ENCODE assay signal across 20 cellular contexts in genomic region chr2:158729873-158730620, GRCh38.
DNase-seq lines count a peak whose midpoint lies in the region; ATAC-seq and TF ChIP-seq lines count a peak whose summit lies in the region.
"Had no signal": no experiment of that assay in that cellular context is flagged by ENCODE, and none has a peak within 500 bp of the region (broad histone marks: within the 10 kb centered on the region; RNA-seq: fewer than 3 reads in every experiment).

No MANE protein-coding gene starts in this region.

- H3K9me3 ChIP-seq in mammary epithelial cell (replicated peaks; ENCODE audit: insufficient read depth, low read length) (no peaks in the 10 kb centered on the region), Peyer's patch (no peaks in the 10 kb centered on the region)
- H3K9me3 ChIP-seq: lower lobe of right lung, right atrium auricular region had no signal

- H3K9ac ChIP-seq in mammary epithelial cell (ENCODE audit: insufficient read depth, low read length), result no peak overlapping the region

- H3K4me1 Mint-ChIP-seq in MCF 10A (ENCODE audit: insufficient read depth, unreplicated experiment), result peaks cover under 1% of the 10 kb centered on the region
- no peaks in the 10 kb centered on the region for H3K4me1 Mint-ChIP-seq in stimulated activated effector memory CD8-positive, alpha-beta T cell treated with anti-CD3 and anti-CD28 coated beads, Interleukin-12 subunit alpha, Interleukin-12 subunit beta, amount 100 ng/mL, for 72 hours
- H3K4me1 Mint-ChIP-seq: activated CD4-positive, alpha-beta memory T cell treated with anti-CD3 and anti-CD28 coated beads, Interleukin-2, amount 10 ng/mL, durations not matched to agents 7 days and 5 days; activated naive CD8-positive, alpha-beta T cell treated with anti-CD3 and anti-CD28 coated beads, Interleukin-2, amount 50 U/mL, for 24 hours; central memory CD8-positive, alpha-beta T cell; natural killer cell; T-cell had no signal

- no peak overlapping the region for H3K27ac Mint-ChIP-seq in MCF 10A (ENCODE audit: low read depth, unreplicated experiment)
- H3K27ac Mint-ChIP-seq in stimulated activated effector memory CD8-positive, alpha-beta T cell treated with anti-CD3 and anti-CD28 coated beads, Interleukin-12 subunit alpha, Interleukin-12 subunit beta, amount 100 ng/mL, for 72 hours, result no peak overlapping the region
- H3K27ac Mint-ChIP-seq: activated CD4-positive, alpha-beta memory T cell treated with anti-CD3 and anti-CD28 coated beads, Interleukin-2, amount 10 ng/mL, durations not matched to agents 7 days and 5 days; activated naive CD8-positive, alpha-beta T cell treated with anti-CD3 and anti-CD28 coated beads, Interleukin-2, amount 50 U/mL, for 24 hours; CD4-positive, alpha-beta T cell; natural killer cell; T-cell had no signal

- H3K4me3 ChIP-seq in mammary epithelial cell (replicated peaks in 1 of 3; ENCODE audit: insufficient read depth in 1 of 3, low read depth in 2 of 3, low read length in 3 of 3) (no peak overlapping the region), kidney epithelial cell (ENCODE audit: low read depth, low read length) (no peak overlapping the region), Peyer's patch (no peak overlapping the region)
- H3K4me3 ChIP-seq: lower lobe of right lung, right atrium auricular region had no signal

- no peaks in the 10 kb centered on the region for H4K20me1 ChIP-seq in mammary epithelial cell (ENCODE audit: insufficient read depth, low read length)

- ATAC-seq in stimulated activated effector memory CD8-positive, alpha-beta T cell treated with anti-CD3 and anti-CD28 coated beads, Interleukin-12 subunit alpha, Interleukin-12 subunit beta, amount 100 ng/mL, for 72 hours, result peak; percentile 1
- no peak for ATAC-seq in Right ventricle myocardium inferior
- ATAC-seq in GM21786 (IDR thresholded peaks at IDR 0.05; ENCODE audit: unreplicated experiment), result no peak
- ATAC-seq: activated naive CD8-positive, alpha-beta T cell treated with anti-CD3 and anti-CD28 coated beads, Interleukin-2, amount 50 U/mL, for 24 hours; lower lobe of right lung; natural killer cell had no signal

- TF ChIP-seq CTCF in mammary epithelial cell (conservative IDR thresholded peaks at IDR 0.05 in 1 of 2, IDR thresholded peaks at IDR 0.05 in 1 of 2; ENCODE audit: extremely low read depth in 1 of 2, insufficient read depth in 1 of 2, low read depth in 1 of 2, low read length in 2 of 2), result no peak
- TF ChIP-seq CTCF in MCF 10A (IDR thresholded peaks at IDR 0.05; ENCODE audit: unreplicated experiment), result no peak
- TF ChIP-seq CTCF in kidney epithelial cell (IDR thresholded peaks at IDR 0.05; ENCODE audit: insufficient read depth, low read length, poor library complexity, severe bottlenecking), result no peak
- TF ChIP-seq CTCF in Peyer's patch (IDR thresholded peaks at IDR 0.05), result no peak

- H3K4me1 ChIP-seq in mammary epithelial cell (ENCODE audit: insufficient read depth, low read length) (peaks cover 21% of the 10 kb centered on the region), Peyer's patch (no peaks in the 10 kb centered on the region)

- dilution Hi-C loops in mammary epithelial cell (cut with HindIII; ENCODE audit: low sequenced_read_pairs), result no loop called here

- H3K27me3 Mint-ChIP-seq in MCF 10A (ENCODE audit: insufficient read depth, unreplicated experiment), result no peaks in the 10 kb centered on the region
- H3K27me3 Mint-ChIP-seq: CD4-positive, alpha-beta T cell had no signal

- POLR2A ChIA-PET in MCF 10A (lab: Yijun Ruan, JAX), result interaction anchor here (0.6 kb wide), 1 partner anchor 17 kb away, joined by 3 read pairs; no protein-coding TSS in a partner anchor

- TF ChIP-seq POLR2A in Peyer's patch (IDR thresholded peaks at IDR 0.05), result no peak

- BruUV-seq in mammary epithelial cell (replicated peaks; lab: Mats Ljungman, UMichigan), result no TSS peak
- no TSS peak for BruUV-seq in MCF 10A (replicated peaks; lab: Mats Ljungman, UMichigan)

- WGBS in mammary epithelial cell (ENCODE audit: low coverage, missing lambda C conversion rate), result 60% methylated on average over 13 of the region's 16 CpGs

- CTCF ChIA-PET in mammary epithelial cell (lab: Charles Lee; ENCODE audit: low non-redundant PET), result no interaction called here
- CTCF ChIA-PET in MCF 10A (lab: Yijun Ruan, JAX), result interaction anchor here (0.8 to 6.3 kb wide), 4 partner anchors 15 to 25 kb away, joined by 3 to 29 read pairs (median 4); no protein-coding TSS in a partner anchor

- H3K79me2 ChIP-seq in mammary epithelial cell (ENCODE audit: insufficient read depth, low read length), result no peaks in the 10 kb centered on the region

- peak overlapping the region; percentile 11 for H3K4me2 ChIP-seq in mammary epithelial cell (ENCODE audit: insufficient read depth, low read depth, low read length)

- H3K36me3 Mint-ChIP-seq in MCF 10A (ENCODE audit: insufficient read depth, unreplicated experiment), result no peaks in the 10 kb centered on the region
- no peaks in the 10 kb centered on the region for H3K36me3 Mint-ChIP-seq in stimulated activated effector memory CD8-positive, alpha-beta T cell treated with anti-CD3 and anti-CD28 coated beads, Interleukin-12 subunit alpha, Interleukin-12 subunit beta, amount 100 ng/mL, for 72 hours
- H3K36me3 Mint-ChIP-seq: natural killer cell, T-cell had no signal

- no peak for DNase-seq in mammary epithelial cell
- no peak for DNase-seq in MCF 10A (ENCODE audit: unreplicated experiment)
- peak in 40 of 56 donors; percentile 6 to 79 (median 40) for DNase-seq in amygdala (lab: John Stamatoyannopoulos, UW)
- peak; percentile 69 for DNase-seq in kidney epithelial cell (ENCODE audit: low read depth)
- no peak for DNase-seq in stimulated activated effector memory CD8-positive, alpha-beta T cell treated with anti-CD3 and anti-CD28 coated beads, Interleukin-12 subunit alpha, Interleukin-12 subunit beta, amount 100 ng/mL, for 72 hours (ENCODE audit: low spot score in 2 of 2)
- no peak for DNase-seq in Peyer's patch
- no peak for DNase-seq in Right ventricle myocardium inferior (ENCODE audit: missing footprints)
- DNase-seq: activated CD4-positive, alpha-beta memory T cell treated with anti-CD3 and anti-CD28 coated beads, Interleukin-2, amount 10 ng/mL, durations not matched to agents 7 days and 5 days; activated naive CD8-positive, alpha-beta T cell treated with anti-CD3 and anti-CD28 coated beads, Interleukin-2, amount 50 U/mL, for 24 hours; activated T-cell treated with anti-CD3 and anti-CD28 coated beads, Interleukin-2, amount 50 U/mL, for 48 hours; CD4-positive, alpha-beta T cell; GOT3; Karpas-422; lower lobe of right lung; natural killer cell; NCI-H82; T-cell had no signal

- H3K27me3 ChIP-seq in mammary epithelial cell (ENCODE audit: insufficient read depth, low read length), result no peaks in the 10 kb centered on the region
- H3K27me3 ChIP-seq in kidney epithelial cell (ENCODE audit: control insufficient read depth, insufficient read depth, low read length), result no peaks in the 10 kb centered on the region
- H3K27me3 ChIP-seq in Peyer's patch, result no peaks in the 10 kb centered on the region
- H3K27me3 ChIP-seq: right atrium auricular region had no signal

- no peaks in the 10 kb centered on the region for H3K9me3 Mint-ChIP-seq in MCF 10A (ENCODE audit: unreplicated experiment)
- H3K9me3 Mint-ChIP-seq in stimulated activated effector memory CD8-positive, alpha-beta T cell treated with anti-CD3 and anti-CD28 coated beads, Interleukin-12 subunit alpha, Interleukin-12 subunit beta, amount 100 ng/mL, for 72 hours, result no peaks in the 10 kb centered on the region
- H3K9me3 Mint-ChIP-seq: activated CD4-positive, alpha-beta memory T cell treated with anti-CD3 and anti-CD28 coated beads, Interleukin-2, amount 10 ng/mL, durations not matched to agents 7 days and 5 days; activated naive CD8-positive, alpha-beta T cell treated with anti-CD3 and anti-CD28 coated beads, Interleukin-2, amount 50 U/mL, for 24 hours; CD4-positive, alpha-beta T cell; central memory CD8-positive, alpha-beta T cell; natural killer cell; T-cell had no signal

- peak overlapping the region; percentile 72 for H2AFZ ChIP-seq in mammary epithelial cell (ENCODE audit: low read depth, low read length)

- in situ Hi-C loops in mammary epithelial cell (cut with MboI; ENCODE audit: low sequenced_read_pairs in 2 of 2), result loop anchor here in 1 of 2 donors (25.0 kb wide), 1 partner anchor 943 kb away; no protein-coding TSS in a partner anchor

- H3K36me3 ChIP-seq in mammary epithelial cell (ENCODE audit: insufficient read depth, low read length), result no peaks in the 10 kb centered on the region
- H3K36me3 ChIP-seq in kidney epithelial cell (ENCODE audit: control insufficient read depth, insufficient read depth, low read length), result no peaks in the 10 kb centered on the region
- H3K36me3 ChIP-seq in Peyer's patch, result no peaks in the 10 kb centered on the region
- H3K36me3 ChIP-seq: lower lobe of right lung, right atrium auricular region had no signal

- H3K4me3 Mint-ChIP-seq in MCF 10A (ENCODE audit: unreplicated experiment), result no peak overlapping the region
- no peak overlapping the region for H3K4me3 Mint-ChIP-seq in stimulated activated effector memory CD8-positive, alpha-beta T cell treated with anti-CD3 and anti-CD28 coated beads, Interleukin-12 subunit alpha, Interleukin-12 subunit beta, amount 100 ng/mL, for 72 hours
- H3K4me3 Mint-ChIP-seq: activated CD4-positive, alpha-beta memory T cell treated with anti-CD3 and anti-CD28 coated beads, Interleukin-2, amount 10 ng/mL, durations not matched to agents 7 days and 5 days; activated naive CD8-positive, alpha-beta T cell treated with anti-CD3 and anti-CD28 coated beads, Interleukin-2, amount 50 U/mL, for 24 hours; CD4-positive, alpha-beta T cell; central memory CD8-positive, alpha-beta T cell; natural killer cell; T-cell had no signal

- intact Hi-C loops in mammary epithelial cell (cut with micrococcal nuclease), result loop anchor here (5.0 kb wide), 1 partner anchor 63 kb away; no protein-coding TSS in a partner anchor
- intact Hi-C loops in MCF 10A (cut with micrococcal nuclease), result no loop called here
- intact Hi-C loops in Right ventricle myocardium inferior (cut with DNase I), result loop anchor here (5.0 kb wide), 1 partner anchor 53 kb away; no protein-coding TSS in a partner anchor

- H3K27ac ChIP-seq in mammary epithelial cell (ENCODE audit: insufficient read depth, low read depth, low read length), result no peak overlapping the region
- no peak overlapping the region for H3K27ac ChIP-seq in Peyer's patch
- H3K27ac ChIP-seq: lower lobe of right lung, right atrium auricular region had no signal

Comparison
In these comparisons a context has a peak if more than half of its experiments do, and no peak if none do; other contexts are left out.
1. DNase-seq: peak in amygdala (40 of 56) and kidney epithelial cell (single experiment); none in mammary epithelial cell (single experiment), MCF 10A (single experiment), stimulated activated effector memory CD8-positive, alpha-beta T cell treated with anti-CD3 and anti-CD28 coated beads, Interleukin-12 subunit alpha, Interleukin-12 subunit beta, amount 100 ng/mL, for 72 hours (0 of 2), Peyer's patch (0 of 3) and Right ventricle myocardium inferior (single experiment).